ENCODE assay signal across 24 cellular contexts in the genomic region with DNA sequence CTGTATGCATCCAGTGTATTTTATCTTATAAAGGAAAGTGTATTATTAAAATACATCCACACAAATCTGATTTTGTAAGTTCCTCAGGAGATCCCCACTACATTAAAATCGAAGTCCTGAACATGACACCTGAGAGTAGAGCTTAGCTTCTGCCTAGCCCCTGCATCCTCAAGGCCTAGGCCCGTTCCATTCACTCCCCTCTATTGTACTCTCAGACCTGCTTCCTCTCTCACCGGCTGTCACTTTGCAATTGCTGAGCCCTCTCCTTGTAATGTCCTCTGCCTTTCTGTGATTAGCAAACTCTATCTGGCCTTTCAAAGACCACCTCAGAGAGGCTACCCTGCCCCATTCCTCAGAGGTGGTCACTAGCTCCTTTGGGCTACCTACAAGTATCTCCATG.
"Had no signal": no experiment of that assay in that cellular context is flagged by ENCODE, and none has a peak within 500 bp of the region (broad histone marks: within the 10 kb centered on the region; RNA-seq: fewer than 3 reads in every experiment).

No MANE protein-coding gene starts in this region.

- H3K9me3 Mint-ChIP-seq: IgD-negative memory B cell had no signal

- H3K27ac ChIP-seq: HL-60, KMS-11, SJSA1, SK-N-MC had no signal

- H3K4me2 ChIP-seq: KMS-11 had no signal

- DNase-seq: MV-4-11, NCI-H1048, NCI-H1105, NCI-H1417, NCI-H1436 treated with DMSO at 0.1 percent for 48 hours, NCI-H1694, NCI-H187 treated with DMSO at 0.1 percent for 48 hours, NCI-H2029 treated with DMSO at 0.1 percent for 48 hours, NCI-H2171 treated with DMSO at 0.1 percent for 48 hours, NCI-H345, NCI-H446 treated with DMSO at 0.1 percent for 48 hours, NCI-H510A treated with DMSO at 0.1 percent for 48 hours, NCI-H526, Right ventricle myocardium superior, RPMI8226, SIG-M5 had no signal

- H3K36me3 Mint-ChIP-seq: IgD-negative memory B cell had no signal

- H3K4me3 ChIP-seq: K562, SJSA1, SK-N-MC had no signal

- ATAC-seq: K562 had no signal

- H3K27me3 ChIP-seq: SJSA1 had no signal

- FAIRE-seq: HTR-8/SVneo, K562, RCC 7860 had no signal

- H3K27me3 Mint-ChIP-seq: IgD-negative memory B cell had no signal

- H3K9me3 ChIP-seq: SJSA1 had no signal

- H3K4me3 Mint-ChIP-seq: IgD-negative memory B cell had no signal

- H3K36me3 ChIP-seq: SJSA1 had no signal

- H3K9ac ChIP-seq: KMS-11 had no signal

- H3K4me1 ChIP-seq: SJSA1 had no signal

- H3K27ac Mint-ChIP-seq: IgD-negative memory B cell had no signal
